ENCODE assay signal across 2 cellular contexts in genomic region chr11:66859686-66860448, GRCh38.
TF ChIP-seq lines count a peak whose summit lies in the region.

No MANE protein-coding gene starts in this region.

TF ChIP-seq in A549, 52 proteins besides CTCF, POLR2A, EP300 and RAD21:
- TF ChIP-seq NFE2L2 (conservative IDR thresholded peaks at IDR 0.05; ENCODE audit: low read length) = no peak
- TF ChIP-seq, protein P1, sequence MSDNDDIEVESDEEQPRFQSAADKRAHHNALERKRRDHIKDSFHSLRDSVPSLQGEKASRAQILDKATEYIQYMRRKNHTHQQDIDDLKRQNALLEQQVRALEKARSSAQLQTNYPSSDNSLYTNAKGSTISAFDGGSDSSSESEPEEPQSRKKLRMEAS (IDR thresholded peaks at IDR 0.05) = peak; percentile 57
- TF ChIP-seq POLR2AphosphoS2 (conservative IDR thresholded peaks at IDR 0.05; ENCODE audit: low read length) = 0 out of 2 replicates have a peak, but pooled peaks have one; percentile 16
- TF ChIP-seq RNF2 (IDR thresholded peaks at IDR 0.05; ENCODE audit: borderline replicate concordance, low read depth) = no peak
- no peak for TF ChIP-seq SMC3 (IDR thresholded peaks at IDR 0.05)
- TF ChIP-seq HOXA7 (CRISPR knock-in tag; IDR thresholded peaks at IDR 0.05) = no peak
- no peak for TF ChIP-seq ZC3H11A (IDR thresholded peaks at IDR 0.05)
- no peak for TF ChIP-seq SREBF2 (IDR thresholded peaks at IDR 0.05)
- TF ChIP-seq, protein P2, sequence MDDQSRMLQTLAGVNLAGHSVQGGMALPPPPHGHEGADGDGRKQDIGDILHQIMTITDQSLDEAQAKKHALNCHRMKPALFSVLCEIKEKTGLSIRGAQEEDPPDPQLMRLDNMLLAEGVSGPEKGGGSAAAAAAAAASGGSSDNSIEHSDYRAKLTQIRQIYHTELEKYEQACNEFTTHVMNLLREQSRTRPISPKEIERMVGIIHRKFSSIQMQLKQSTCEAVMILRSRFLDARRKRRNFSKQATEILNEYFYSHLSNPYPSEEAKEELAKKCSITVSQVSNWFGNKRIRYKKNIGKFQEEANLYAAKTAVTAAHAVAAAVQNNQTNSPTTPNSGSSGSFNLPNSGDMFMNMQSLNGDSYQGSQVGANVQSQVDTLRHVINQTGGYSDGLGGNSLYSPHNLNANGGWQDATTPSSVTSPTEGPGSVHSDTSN (IDR thresholded peaks at IDR 0.05) = peak; percentile 14; the same call in 1 of the 2 replicates
TF ChIP-seq in A549: peak in this region for 3.

TF ChIP-seq in GM12878, 131 proteins besides CTCF, POLR2A, EP300 and RAD21:
- TF ChIP-seq SMAD5 (IDR thresholded peaks at IDR 0.05; ENCODE audit: low read depth) = no peak
- TF ChIP-seq USF1 (IDR thresholded peaks at IDR 0.05; ENCODE audit: borderline replicate concordance, extremely low read length, insufficient read depth, low read depth, low read length) = peak; percentile 5
